2 cellular contexts compared by ENCODE assay signal in genomic region chrX:868248-868647, GRCh38.
TF ChIP-seq lines count a peak whose summit lies in the region.

No MANE protein-coding gene starts in this region.

TF ChIP-seq in GM23338, 12 proteins besides CTCF, POLR2A, EP300 and RAD21:
- TF ChIP-seq ZNF462 (CRISPR knock-in tag; IDR thresholded peaks at IDR 0.05) (no peak), CREB1 (CRISPR knock-in tag; IDR thresholded peaks at IDR 0.05; ENCODE audit: low read depth) (no peak), EZH2 (IDR thresholded peaks at IDR 0.05; ENCODE audit: low read depth, unreplicated experiment) (no peak), STAT1 (IDR thresholded peaks at IDR 0.05; ENCODE audit: unreplicated experiment) (no peak), ETS1 (IDR thresholded peaks at IDR 0.05) (no peak), ZNF114 (CRISPR knock-in tag; IDR thresholded peaks at IDR 0.05) (no peak), EZH2phosphoT487 (IDR thresholded peaks at IDR 0.05; ENCODE audit: unreplicated experiment) (no peak), POLR2AphosphoS5 (IDR thresholded peaks at IDR 0.05; ENCODE audit: low read depth) (no peak), JUNB (IDR thresholded peaks at IDR 0.05; ENCODE audit: unreplicated experiment) (no peak), NANOG (IDR thresholded peaks at IDR 0.05; ENCODE audit: borderline replicate concordance) (no peak), REST (IDR thresholded peaks at IDR 0.05; ENCODE audit: unreplicated experiment) (no peak), ZNF331 (CRISPR knock-in tag; IDR thresholded peaks at IDR 0.05; ENCODE audit: low read depth) (no peak)
TF ChIP-seq in GM23338: peak in this region for 0.

TF ChIP-seq in H1, 55 proteins besides CTCF, POLR2A, EP300 and RAD21:
- no peak for TF ChIP-seq CHD1 (IDR thresholded peaks at IDR 0.05; ENCODE audit: low read depth, low read length)
- no peak for TF ChIP-seq EGR1 (IDR thresholded peaks at IDR 0.05; ENCODE audit: borderline replicate concordance, low read depth, low read length)
- TF ChIP-seq CEBPB (IDR thresholded peaks at IDR 0.05; ENCODE audit: low read depth, low read length) = no peak
